In genomic region chr11:26974068-26974790, GRCh38 we compare ENCODE assay signal across 20 cellular contexts. TPM values are rescaled to one million over a fixed set of nuclear protein-coding genes. Genes with fewer than 3 reads are reported as not detected.
DNase-seq lines count a peak whose midpoint lies in the region; ATAC-seq and TF ChIP-seq lines count a peak whose summit lies in the region.
"Had no signal": no experiment of that assay in that cellular context is flagged by ENCODE, and none has a peak within 500 bp of the region (broad histone marks: within the 10 kb centered on the region; RNA-seq: fewer than 3 reads in every experiment).

No MANE protein-coding gene starts in this region.

- WGBS in GM23248 (ENCODE audit: low coverage in 1 of 2, low lambda C conversion rate in 2 of 2, missing lambda C conversion rate in 2 of 2), 2 experiments = 63 to 66% methylated on average over 3 of the region's 3 CpGs
- 66% methylated on average over 3 of the region's 3 CpGs for WGBS in smooth muscle cell (ENCODE audit: low lambda C conversion rate)

- H3K4me2 ChIP-seq in GM23248 (ENCODE audit: unreplicated experiment) (peak overlapping the region; percentile 4), smooth muscle cell (peak overlapping the region; percentile 72)

- peak; percentile 73 for DNase-seq in GM23248
- peak; percentile 81 for DNase-seq in adipocyte (ENCODE audit: low read depth)
- DNase-seq in fibroblast of villous mesenchyme (ENCODE audit: low read depth) = peak; percentile 69
- no peak for DNase-seq in smooth muscle cell (lab: John Stamatoyannopoulos, UW; ENCODE audit: unreplicated experiment)
- no peak for DNase-seq in NCI-H446 treated with DMSO at 0.1 percent for 48 hours (lab: John Stamatoyannopoulos, UW)
- DNase-seq in T-helper 2 cell = no peak
- DNase-seq: activated CD4-positive, alpha-beta T cell treated with anti-CD3 and anti-CD28 coated beads for 1 hour; activated effector memory CD4-positive, alpha-beta T cell treated with Interleukin-2 at 50 U/mL for 16 hours; aorta; DMS79 treated with DMSO at 0.1 percent for 48 hours; head of caudate nucleus; NCI-H1105; NK-92 treated with Interleukin-12 subunit alpha and Interleukin-12 subunit beta, amount 100 ng/mL, for 24 hours; thyroid gland had no signal

- H3K4me3 ChIP-seq in GM23248 (no peak overlapping the region), adipocyte (ENCODE audit: low read length) (no peak overlapping the region), fibroblast of villous mesenchyme (ENCODE audit: low read depth, low read length) (no peak overlapping the region), smooth muscle cell (no peak overlapping the region)
- H3K4me3 ChIP-seq: coronary artery, K562, thyroid gland had no signal

- H3K27ac ChIP-seq in GM23248 (no peak overlapping the region), smooth muscle cell (ENCODE audit: low read depth) (peak overlapping the region; percentile 76)
- H3K27ac ChIP-seq: C4-2B, epithelial cell of prostate, neutrophil, thyroid gland had no signal

- TF ChIP-seq CTCF in fibroblast of villous mesenchyme (IDR thresholded peaks at IDR 0.05; ENCODE audit: insufficient read depth, low read depth, low read length) (no peak), smooth muscle cell (IDR thresholded peaks at IDR 0.05; ENCODE audit: borderline replicate concordance, insufficient read depth, poor library complexity, severe bottlenecking) (no peak)

- H3F3A ChIP-seq in GM23248 (ENCODE audit: insufficient read depth) = peaks cover 31% of the 10 kb centered on the region
- H3F3A ChIP-seq in smooth muscle cell (ENCODE audit: low read depth) = peaks cover 17% of the 10 kb centered on the region

- no peaks in the 10 kb centered on the region for H3K9me2 ChIP-seq in GM23248 (ENCODE audit: insufficient read depth)

- no peaks in the 10 kb centered on the region for H3K27me3 ChIP-seq in GM23248 (replicated peaks; ENCODE audit: insufficient read depth)
- no peaks in the 10 kb centered on the region for H3K27me3 ChIP-seq in adipocyte (replicated peaks; ENCODE audit: control insufficient read depth, insufficient read depth, low read length)
- no peaks in the 10 kb centered on the region for H3K27me3 ChIP-seq in smooth muscle cell (ENCODE audit: low read depth)
- H3K27me3 ChIP-seq: neutrophil, thyroid gland had no signal

- H4K20me1 ChIP-seq in GM23248 (ENCODE audit: insufficient read depth) (no peaks in the 10 kb centered on the region), smooth muscle cell (ENCODE audit: low read depth) (no peaks in the 10 kb centered on the region)

- H3K36me3 ChIP-seq in GM23248 (ENCODE audit: low read depth) (no peaks in the 10 kb centered on the region), adipocyte (ENCODE audit: control insufficient read depth, insufficient read depth, low read length, severe bottlenecking) (no peaks in the 10 kb centered on the region), smooth muscle cell (ENCODE audit: low read depth) (no peaks in the 10 kb centered on the region)
- H3K36me3 ChIP-seq: neutrophil, thyroid gland had no signal

- H3K9me3 ChIP-seq in GM23248 (ENCODE audit: low read depth) (no peaks in the 10 kb centered on the region), adipocyte (ENCODE audit: control insufficient read depth, low read length) (no peaks in the 10 kb centered on the region), smooth muscle cell (replicated peaks; ENCODE audit: low read depth) (no peaks in the 10 kb centered on the region)
- H3K9me3 ChIP-seq: neutrophil, thyroid gland had no signal

- in situ Hi-C loops in GM23248 (cut with MboI) = no loop called here

- H3K79me2 ChIP-seq in GM23248 (ENCODE audit: insufficient read depth) = no peaks in the 10 kb centered on the region
- H3K79me2 ChIP-seq in smooth muscle cell (ENCODE audit: low read depth) = no peaks in the 10 kb centered on the region

- no peak for ATAC-seq in HG02981 (IDR thresholded peaks at IDR 0.05; ENCODE audit: unreplicated experiment)
- ATAC-seq: K562 had no signal

- H3K9ac ChIP-seq in GM23248 (no peak overlapping the region), adipocyte (ENCODE audit: low read length) (no peak overlapping the region), smooth muscle cell (ENCODE audit: low read depth) (no peak overlapping the region)

- peaks cover 32% of the 10 kb centered on the region for H3K4me1 ChIP-seq in GM23248 (ENCODE audit: insufficient read depth)
- peaks cover 11% of the 10 kb centered on the region for H3K4me1 ChIP-seq in adipocyte (ENCODE audit: control insufficient read depth, insufficient read depth, low read length)
- peaks cover 16% of the 10 kb centered on the region for H3K4me1 ChIP-seq in smooth muscle cell (ENCODE audit: low read depth)
- H3K4me1 ChIP-seq: thyroid gland had no signal

- H2AFZ ChIP-seq in GM23248 (peak overlapping the region; percentile 3; the same call in 1 of the 2 replicates), smooth muscle cell (ENCODE audit: low read depth) (no peak overlapping the region)

RNA-seq across cellular contexts. Expression of gene FIBIN, which starts 19.7 kb away (rescaled TPM):
- 45.3 and 48.1 TPM in 2 replicates for total RNA-seq in GM23248 (2014; rRNA removed; shearing (Covaris generic))
- 42.2 and 45.8 TPM in 2 replicates for polyA plus RNA-seq in GM23248 (2016; fragmentation: Nextera tagmentation; extraction: Ambion mirVana)
- total RNA-seq in fibroblast of villous mesenchyme = 25.9 and 26.4 TPM in 2 replicates
- 24.7 and 36.7 TPM in 2 replicates for total RNA-seq in smooth muscle cell
- 25.2 and 40.7 TPM in 2 replicates for polyA plus RNA-seq in smooth muscle cell
- total RNA-seq: K562 had no signal
- polyA plus RNA-seq: K562 had no signal

Comparison
In these comparisons a context has a peak if more than half of its experiments do, and no peak if none do; other contexts are left out.
1. DNase-seq: peak in GM23248 (single experiment), adipocyte (single experiment) and fibroblast of villous mesenchyme (single experiment); none in smooth muscle cell (single experiment), NCI-H446 treated with DMSO at 0.1 percent for 48 hours (single experiment) and T-helper 2 cell (0 of 5).